In the genomic region with DNA sequence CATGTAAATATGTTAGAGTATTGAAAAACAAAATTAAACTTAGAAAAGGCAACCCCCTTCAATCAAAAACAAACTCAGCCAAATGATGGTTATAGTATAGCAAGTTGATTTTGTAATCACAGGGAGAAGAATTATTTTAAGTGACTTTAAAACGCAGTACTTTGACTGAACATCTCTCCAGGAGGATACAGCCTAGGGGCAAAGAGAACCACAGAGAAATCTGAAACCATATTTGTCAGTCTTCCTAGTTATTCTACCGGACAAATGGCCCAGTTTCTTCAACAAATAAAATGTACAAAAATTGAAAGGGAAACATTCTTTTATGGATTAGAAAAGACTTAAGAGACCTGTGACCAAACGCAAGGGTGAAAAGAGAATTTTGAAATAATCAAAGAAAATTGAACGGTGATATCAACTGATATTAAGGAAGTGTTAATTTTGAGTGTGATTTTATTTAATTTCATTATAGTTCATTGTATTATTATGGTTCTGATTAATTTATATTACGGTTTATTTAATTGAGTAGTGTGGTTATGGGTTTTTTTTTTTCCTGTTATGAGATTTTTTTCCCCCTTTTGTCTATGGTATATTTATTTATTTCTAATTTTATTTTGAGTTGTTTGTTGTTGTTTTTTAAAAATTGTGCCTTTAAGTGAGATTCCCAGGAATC, we compare ENCODE assay signal across 2 cellular contexts.
TF ChIP-seq lines count a peak whose summit lies in the region.

No MANE protein-coding gene starts in this region.

TF ChIP-seq in H1, 55 proteins besides CTCF, POLR2A, EP300 and RAD21:
- TF ChIP-seq ASH2L (IDR thresholded peaks at IDR 0.05; ENCODE audit: low read length) (no peak), SP2 (IDR thresholded peaks at IDR 0.05; ENCODE audit: low read length) (no peak), HDAC6 (IDR thresholded peaks at IDR 0.05; ENCODE audit: low read depth, low read length) (no peak), SP1 (IDR thresholded peaks at IDR 0.05; ENCODE audit: low read depth, low read length) (no peak), GTF2F1 (IDR thresholded peaks at IDR 0.05; ENCODE audit: borderline replicate concordance, low read depth, low read length) (no peak), CTBP2 (IDR thresholded peaks at IDR 0.05; ENCODE audit: borderline replicate concordance, insufficient read depth, insufficient read length, low read length) (no peak), CHD1 (IDR thresholded peaks at IDR 0.05; ENCODE audit: low read depth, low read length) (no peak), JUN (IDR thresholded peaks at IDR 0.05; ENCODE audit: low read depth, low read length) (no peak), BCL11A (IDR thresholded peaks at IDR 0.05; ENCODE audit: low read depth in 2 of 2, low read length in 2 of 2) (no peak), CEBPB (IDR thresholded peaks at IDR 0.05; ENCODE audit: low read depth, low read length) (no peak), SAP30 (IDR thresholded peaks at IDR 0.05; ENCODE audit: insufficient read depth, insufficient replicate concordance, low read length) (no peak), TEAD4 (IDR thresholded peaks at IDR 0.05; ENCODE audit: low read depth, low read length) (no peak), BACH1 (IDR thresholded peaks at IDR 0.05; ENCODE audit: low read length) (no peak), NANOG (IDR thresholded peaks at IDR 0.05; ENCODE audit: insufficient read depth, low read depth, low read length, poor library complexity, severe bottlenecking) (no peak), KDM5A (IDR thresholded peaks at IDR 0.05; ENCODE audit: low read length) (no peak), NRF1 (IDR thresholded peaks at IDR 0.05; ENCODE audit: low read depth, low read length) (no peak), JUND (IDR thresholded peaks at IDR 0.05; ENCODE audit: low read length) (no peak)
- TF ChIP-seq, protein P1, sequence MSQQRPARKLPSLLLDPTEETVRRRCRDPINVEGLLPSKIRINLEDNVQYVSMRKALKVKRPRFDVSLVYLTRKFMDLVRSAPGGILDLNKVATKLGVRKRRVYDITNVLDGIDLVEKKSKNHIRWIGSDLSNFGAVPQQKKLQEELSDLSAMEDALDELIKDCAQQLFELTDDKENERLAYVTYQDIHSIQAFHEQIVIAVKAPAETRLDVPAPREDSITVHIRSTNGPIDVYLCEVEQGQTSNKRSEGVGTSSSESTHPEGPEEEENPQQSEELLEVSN (IDR thresholded peaks at IDR 0.05) = no peak

TF ChIP-seq in HEK293T, 16 proteins besides CTCF, POLR2A, EP300 and RAD21:
- TF ChIP-seq LEF1 (IDR thresholded peaks at IDR 0.05; ENCODE audit: borderline replicate concordance) (no peak), FOXM1 (IDR thresholded peaks at IDR 0.05; ENCODE audit: borderline replicate concordance) (no peak), BHLHE40 (IDR thresholded peaks at IDR 0.05; ENCODE audit: borderline replicate concordance) (no peak), FOXA1 (IDR thresholded peaks at IDR 0.05) (no peak), HDGF (IDR thresholded peaks at IDR 0.05; ENCODE audit: borderline replicate concordance) (no peak), ARNT (IDR thresholded peaks at IDR 0.05) (no peak)
